21 cellular contexts compared by ENCODE assay signal in genomic region chr6:34508425-34508824, GRCh38. TPM values are rescaled to one million over a fixed set of nuclear protein-coding genes. Genes with fewer than 3 reads are reported as not detected.
DNase-seq lines count a peak whose midpoint lies in the region; ATAC-seq and TF ChIP-seq lines count a peak whose summit lies in the region.
"Had no signal": no experiment of that assay in that cellular context is flagged by ENCODE, and none has a peak within 500 bp of the region (broad histone marks: within the 10 kb centered on the region; RNA-seq: fewer than 3 reads in every experiment).

No MANE protein-coding gene starts in this region.

- H3K4me3 ChIP-seq in cardiac muscle cell (no peak overlapping the region), heart left ventricle (no peak overlapping the region), choroid plexus epithelial cell (ENCODE audit: low read depth, low read length) (no peak overlapping the region), mesenchymal stem cell (ENCODE audit: insufficient read depth in 1 of 2, low read depth in 1 of 2, low read length in 2 of 2) (no peak overlapping the region)
- H3K4me3 ChIP-seq: BLaER1 had no signal

- no peak overlapping the region for H2BK12ac ChIP-seq in mesenchymal stem cell (ENCODE audit: low read length in 2 of 2)

- H3K36me3 ChIP-seq in cardiac muscle cell (no peaks in the 10 kb centered on the region), heart left ventricle (no peaks in the 10 kb centered on the region), mesenchymal stem cell (ENCODE audit: control insufficient read depth in 1 of 2, insufficient read depth in 2 of 2, low read depth in 1 of 2, low read length in 2 of 2) (no peaks in the 10 kb centered on the region)
- H3K36me3 ChIP-seq: BLaER1 had no signal

- no peak for DNase-seq in cardiac muscle cell (ENCODE audit: low read depth in 1 of 2, low spot score in 1 of 2)
- no peak for DNase-seq in heart left ventricle
- DNase-seq in choroid plexus epithelial cell (ENCODE audit: low read depth), result no peak
- DNase-seq in mesenchymal stem cell, result peak; percentile 11
- DNase-seq in type B pancreatic cell (ENCODE audit: extremely low spot score, unreplicated experiment), result no peak
- no peak for DNase-seq in naive thymus-derived CD8-positive, alpha-beta T cell
- DNase-seq in NCI-H1436 treated with DMSO at 0.1 percent for 48 hours (lab: John Stamatoyannopoulos, UW), result no peak
- DNase-seq: 8988T; CD8-positive, alpha-beta T cell; DMS79; Karpas-422; MM.1S; NCI-H1105 treated with DMSO at 0.1 percent for 48 hours; NCI-H187 treated with DMSO at 0.1 percent for 48 hours; NCI-H345; NCI-H69; RPMI8226; SIG-M5 had no signal

- no peak overlapping the region for H3K9ac ChIP-seq in mesenchymal stem cell (ENCODE audit: low read length)
- H3K9ac ChIP-seq: BLaER1 had no signal

- no peaks in the 10 kb centered on the region for H3K36me3 Mint-ChIP-seq in type B pancreatic cell
- H3K36me3 Mint-ChIP-seq in naive thymus-derived CD8-positive, alpha-beta T cell, result peaks cover 0 to 4% (median 0%) of the 10 kb centered on the region in 3 donors
- H3K36me3 Mint-ChIP-seq: CD8-positive, alpha-beta T cell had no signal

- H3K4me1 ChIP-seq in cardiac muscle cell (ENCODE audit: low read depth) (peaks cover 15% of the 10 kb centered on the region), heart left ventricle (no peaks in the 10 kb centered on the region), mesenchymal stem cell (ENCODE audit: control insufficient read depth, insufficient read depth, low read depth, low read length) (no peaks in the 10 kb centered on the region)
- H3K4me1 ChIP-seq: BLaER1 had no signal

- ATAC-seq in heart left ventricle (no peak), HG02610 (IDR thresholded peaks at IDR 0.05; ENCODE audit: unreplicated experiment) (no peak)
- no peak for ATAC-seq in naive thymus-derived CD8-positive, alpha-beta T cell
- ATAC-seq: CD8-positive, alpha-beta T cell had no signal

- H3K27ac ChIP-seq in cardiac muscle cell, result no peak overlapping the region
- H3K27ac ChIP-seq in heart left ventricle, result no peak overlapping the region
- no peak overlapping the region for H3K27ac ChIP-seq in mesenchymal stem cell (ENCODE audit: low read length, poor library complexity, severe bottlenecking)
- H3K27ac ChIP-seq: BLaER1 had no signal

- intact Hi-C loops in heart left ventricle (cut with DNase I), result no loop called here

- 92 to 96% (median 93%) methylated on average over 3 of the region's 3 CpGs for WGBS in heart left ventricle, 4 donors
- WGBS in mesenchymal stem cell, result 96% methylated on average over 3 of the region's 3 CpGs

- H2AK5ac ChIP-seq in mesenchymal stem cell (ENCODE audit: low read length, severe bottlenecking), result no peak overlapping the region

- H3K4me2 ChIP-seq in mesenchymal stem cell (ENCODE audit: low read length, poor library complexity, severe bottlenecking), result no peak overlapping the region
- H3K4me2 ChIP-seq: BLaER1 had no signal

- peaks cover 16% of the 10 kb centered on the region for H3K4me1 Mint-ChIP-seq in type B pancreatic cell (ENCODE audit: unreplicated experiment)
- no peaks in the 10 kb centered on the region for H3K4me1 Mint-ChIP-seq in naive thymus-derived CD8-positive, alpha-beta T cell

- H3K4me3 Mint-ChIP-seq in type B pancreatic cell, result no peak overlapping the region
- no peak overlapping the region for H3K4me3 Mint-ChIP-seq in naive thymus-derived CD8-positive, alpha-beta T cell
- H3K4me3 Mint-ChIP-seq: CD8-positive, alpha-beta T cell had no signal

- TF ChIP-seq POLR2A in heart left ventricle (IDR thresholded peaks at IDR 0.05), result no peak

- H2BK120ac ChIP-seq in mesenchymal stem cell (ENCODE audit: low read depth, low read length), result no peak overlapping the region

- H3K9me3 Mint-ChIP-seq in type B pancreatic cell, result no peaks in the 10 kb centered on the region
- H3K9me3 Mint-ChIP-seq in naive thymus-derived CD8-positive, alpha-beta T cell, result peaks cover 0 to 7% (median 4%) of the 10 kb centered on the region in 9 donors

- H3K4ac ChIP-seq in mesenchymal stem cell (ENCODE audit: low read depth in 1 of 2, low read length in 2 of 2), result no peak overlapping the region

- H3K9me3 ChIP-seq in cardiac muscle cell (ENCODE audit: low read depth), result no peaks in the 10 kb centered on the region
- peaks cover 0 to 14% (median 2%) of the 10 kb centered on the region in 12 donors for H3K9me3 ChIP-seq in heart left ventricle
- no peaks in the 10 kb centered on the region for H3K9me3 ChIP-seq in mesenchymal stem cell (ENCODE audit: control insufficient read depth, low read length)

- TF ChIP-seq CTCF in cardiac muscle cell (IDR thresholded peaks at IDR 0.05; ENCODE audit: low read depth, low read length) (peak; percentile 4), heart left ventricle (IDR thresholded peaks at IDR 0.05) (no peak), choroid plexus epithelial cell (conservative IDR thresholded peaks at IDR 0.05; ENCODE audit: low read depth, low read length) (peak; percentile 29), type B pancreatic cell (conservative IDR thresholded peaks at IDR 0.05) (peak; percentile 49)

- H2BK15ac ChIP-seq in mesenchymal stem cell (ENCODE audit: low read depth, poor library complexity, severe bottlenecking), result no peak overlapping the region

- POLR2A ChIA-PET in naive thymus-derived CD8-positive, alpha-beta T cell (lab: Charles Lee), result no interaction called here

- H3K14ac ChIP-seq in mesenchymal stem cell (ENCODE audit: low read length in 2 of 2), result no peak overlapping the region

- no peak overlapping the region for H3K27ac Mint-ChIP-seq in type B pancreatic cell
- H3K27ac Mint-ChIP-seq in naive thymus-derived CD8-positive, alpha-beta T cell, result no peak overlapping the region
- H3K27ac Mint-ChIP-seq: CD8-positive, alpha-beta T cell had no signal

- H3K23ac ChIP-seq in mesenchymal stem cell (ENCODE audit: low read length in 2 of 2), result no peak overlapping the region

- H3K27me3 Mint-ChIP-seq in type B pancreatic cell, result no peaks in the 10 kb centered on the region
- peaks cover 0 to 4% (median 1%) of the 10 kb centered on the region in 5 donors for H3K27me3 Mint-ChIP-seq in naive thymus-derived CD8-positive, alpha-beta T cell

- H2BK5ac ChIP-seq in mesenchymal stem cell (ENCODE audit: low read depth, low read length, poor library complexity, severe bottlenecking), result no peak overlapping the region

- no peak overlapping the region for H2AFZ ChIP-seq in mesenchymal stem cell (ENCODE audit: low read depth, low read length)

- no peaks in the 10 kb centered on the region for H3K79me1 ChIP-seq in mesenchymal stem cell (replicated peaks; ENCODE audit: low read length, poor library complexity, severe bottlenecking)

- H3K18ac ChIP-seq in mesenchymal stem cell (ENCODE audit: low read depth in 1 of 2, low read length in 2 of 2), result no peak overlapping the region

- H4K8ac ChIP-seq in mesenchymal stem cell (ENCODE audit: low read length), result no peak overlapping the region

- H3K27me3 ChIP-seq in cardiac muscle cell (no peaks in the 10 kb centered on the region), heart left ventricle (no peaks in the 10 kb centered on the region), mesenchymal stem cell (ENCODE audit: control insufficient read depth in 1 of 2, insufficient read depth in 1 of 2, low read length in 2 of 2) (peaks cover 10 to 23% of the 10 kb centered on the region in 2 experiments)
- H3K27me3 ChIP-seq: BLaER1 had no signal

- no peak overlapping the region for H4K91ac ChIP-seq in mesenchymal stem cell (ENCODE audit: low read length)

RNA-seq across cellular contexts. Expression of gene PACSIN1, which starts 42.5 kb away (rescaled TPM):
- 12.5 and 20.3 TPM in 2 replicates for total RNA-seq in cardiac muscle cell
- polyA plus RNA-seq in cardiac muscle cell, result 12.1 and 12.6 TPM in 2 replicates
- total RNA-seq in heart left ventricle, result 10 to 100 TPM in 1 of 9 donors, 1 to 10 TPM in 8; 2.6 to 10.9 (median 6.0) TPM
- 10 to 100 TPM in 1 of 2 donors, 1 to 10 TPM in 1; 1.6 to 12.7 TPM for polyA plus RNA-seq in heart left ventricle
- polyA plus RNA-seq in mesenchymal stem cell (2013, experiment 1 of 2), result 0.07 TPM
- polyA plus RNA-seq in mesenchymal stem cell (2013, experiment 2 of 2), result 0.03 TPM
- 3.4 and 12.5 TPM in 2 replicates for total RNA-seq in type B pancreatic cell (ENCODE audit: low replicate concordance)
- under 1 TPM; 0.41 to 0.47 TPM for total RNA-seq in naive thymus-derived CD8-positive, alpha-beta T cell
- polyA plus RNA-seq in naive thymus-derived CD8-positive, alpha-beta T cell, result under 1 TPM; 0.06 to 0.82 (median 0.07) TPM
- total RNA-seq: G401 had no signal

RNA-seq across cellular contexts. Expression of gene SPDEF, which starts 47.7 kb away (rescaled TPM):
- total RNA-seq in cardiac muscle cell (0.42 and 1.1 TPM in 2 replicates), heart left ventricle (under 1 TPM in 7 of 9 donors, not detected in 2; 0.12 to 0.46 (median 0.31) TPM), type B pancreatic cell (ENCODE audit: low replicate concordance) (0.62 and 1.6 TPM in 2 replicates)
- polyA plus RNA-seq in cardiac muscle cell (0.96 TPM in 1 of 2 replicates, not detected in the other), heart left ventricle (under 1 TPM; 0.15 to 0.23 TPM)
- not detected for polyA plus RNA-seq in mesenchymal stem cell (2013, experiment 1 of 2)
- polyA plus RNA-seq in mesenchymal stem cell (2013, experiment 2 of 2), result 0.05 TPM
- not detected for total RNA-seq in naive thymus-derived CD8-positive, alpha-beta T cell
- polyA plus RNA-seq in naive thymus-derived CD8-positive, alpha-beta T cell, result not detected
- total RNA-seq: G401 had no signal

Comparison
In these comparisons a context has a peak if more than half of its experiments do, and no peak if none do; other contexts are left out.
1. CTCF ChIP-seq: peak in cardiac muscle cell (single experiment), choroid plexus epithelial cell (single experiment) and type B pancreatic cell (single experiment); none in heart left ventricle (0 of 12).